Comparison of ENCODE assay signal across 9 cellular contexts in the genomic region with DNA sequence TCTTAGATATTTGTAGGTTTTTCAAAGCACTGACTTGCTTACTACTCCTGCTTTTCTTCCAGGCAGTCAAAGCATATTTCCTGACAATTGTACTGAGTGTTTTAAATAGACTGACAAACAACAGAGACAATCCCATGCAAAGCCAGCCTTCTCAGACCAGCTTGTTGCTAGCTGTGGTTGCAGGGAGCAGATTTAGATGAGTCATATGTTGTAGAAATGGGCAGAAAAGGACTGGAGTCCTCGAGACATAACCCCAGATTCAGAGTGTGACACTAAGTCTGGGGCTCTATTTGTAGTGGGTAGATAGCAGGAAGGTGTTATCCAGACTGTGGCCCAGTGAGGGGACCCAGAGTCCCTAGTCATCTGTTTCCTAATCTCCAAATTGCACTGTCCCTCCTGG.
A peak's percentile ranks its signal among the peaks of the same experiment; 100 is the strongest.
DNase-seq lines count a peak whose midpoint lies in the region; ATAC-seq and TF ChIP-seq lines count a peak whose summit lies in the region.
"Had no signal": no experiment of that assay in that cellular context is flagged by ENCODE, and none has a peak within 500 bp of the region (broad histone marks: within the 10 kb centered on the region; RNA-seq: fewer than 3 reads in every experiment).

No MANE protein-coding gene starts in this region.

- H3K4me3 ChIP-seq in CD4-positive, CD25-positive, alpha-beta regulatory T cell (ENCODE audit: low read depth, low read length) = peak overlapping the region; percentile 66
- H3K4me3 ChIP-seq in gastrocnemius medialis = no peak overlapping the region
- H3K4me3 ChIP-seq: Peyer's patch had no signal

- no peaks in the 10 kb centered on the region for H3K36me3 ChIP-seq in CD4-positive, CD25-positive, alpha-beta regulatory T cell (ENCODE audit: control insufficient read depth, insufficient read depth, low read length)
- H3K36me3 ChIP-seq in gastrocnemius medialis = no peaks in the 10 kb centered on the region
- H3K36me3 ChIP-seq: Peyer's patch had no signal

- no peaks in the 10 kb centered on the region for H3K9me3 Mint-ChIP-seq in CD4-positive, CD25-positive, alpha-beta regulatory T cell
- no peaks in the 10 kb centered on the region for H3K9me3 Mint-ChIP-seq in activated T-helper 2 cell treated with anti-CD3 and anti-CD28 coated beads, Interferon-gamma antibody, Interleukin-2, Interleukin-4, amounts not matched to agents 10 μg/mL and 5 μg/mL and 100 μg/mL, durations not matched to agents 14 hours and 24 hours and 36 hours
- H3K9me3 Mint-ChIP-seq in memory B cell = no peaks in the 10 kb centered on the region

- peak overlapping the region; percentile 60 for H3K27ac ChIP-seq in CD4-positive, CD25-positive, alpha-beta regulatory T cell (ENCODE audit: insufficient read depth, low read length, poor library complexity, severe bottlenecking)
- H3K27ac ChIP-seq in gastrocnemius medialis = no peak overlapping the region

- no peak for TF ChIP-seq CTCF in gastrocnemius medialis (IDR thresholded peaks at IDR 0.05 in 4 of 5, conservative IDR thresholded peaks at IDR 0.05 in 1 of 5)

- intact Hi-C loops in activated T-helper 2 cell treated with anti-CD3 and anti-CD28 coated beads, Interferon-gamma antibody, Interleukin-2, Interleukin-4, amounts not matched to agents 10 μg/mL and 5 μg/mL and 100 μg/mL, durations not matched to agents 14 hours and 24 hours and 36 hours (cut with micrococcal nuclease) = loop anchor here (5.0 to 10.0 kb wide), 4 partner anchors 182 to 456 kb away; no protein-coding TSS in a partner anchor
- intact Hi-C loops in gastrocnemius medialis (cut with DNase I; ENCODE audit: low total_unique reads) = no loop called here

- H3K27me3 ChIP-seq in CD4-positive, CD25-positive, alpha-beta regulatory T cell (ENCODE audit: control insufficient read depth, insufficient read depth, low read length) = no peaks in the 10 kb centered on the region
- no peaks in the 10 kb centered on the region for H3K27me3 ChIP-seq in gastrocnemius medialis
- H3K27me3 ChIP-seq: Peyer's patch had no signal

- H3K9me3 ChIP-seq in CD4-positive, CD25-positive, alpha-beta regulatory T cell (ENCODE audit: control insufficient read depth in 2 of 2, low read length in 2 of 2) = no peaks in the 10 kb centered on the region
- no peaks in the 10 kb centered on the region for H3K9me3 ChIP-seq in gastrocnemius medialis
- H3K9me3 ChIP-seq: Peyer's patch had no signal

- H3K4me1 Mint-ChIP-seq in CD4-positive, CD25-positive, alpha-beta regulatory T cell = peaks cover 0 to 28% (median 10%) of the 10 kb centered on the region in 4 donors
- H3K4me1 Mint-ChIP-seq in activated T-helper 2 cell treated with anti-CD3 and anti-CD28 coated beads, Interferon-gamma antibody, Interleukin-2, Interleukin-4, amounts not matched to agents 10 μg/mL and 5 μg/mL and 100 μg/mL, durations not matched to agents 14 hours and 24 hours and 36 hours (ENCODE audit: low read depth) = peaks cover 10% of the 10 kb centered on the region
- H3K4me1 Mint-ChIP-seq in memory B cell = peaks cover 12% of the 10 kb centered on the region

- TF ChIP-seq POLR2A in gastrocnemius medialis (IDR thresholded peaks at IDR 0.05) = no peak

- peak in 1 of 3 donors; percentile 75 for DNase-seq in CD4-positive, CD25-positive, alpha-beta regulatory T cell
- DNase-seq in activated T-helper 2 cell treated with anti-CD3 and anti-CD28 coated beads, Interferon-gamma antibody, Interleukin-2, Interleukin-4, amounts not matched to agents 10 μg/mL and 5 μg/mL and 100 μg/mL, durations not matched to agents 14 hours and 24 hours and 36 hours (ENCODE audit: low spot score) = no peak
- DNase-seq in memory B cell (ENCODE audit: low spot score in 2 of 2) (no peak), NCI-H187 treated with DMSO at 0.1 percent for 48 hours (lab: John Stamatoyannopoulos, UW) (no peak), DMS114 treated with DMSO at 0.1 percent for 48 hours (lab: John Stamatoyannopoulos, UW; ENCODE audit: unreplicated experiment) (no peak), gastrocnemius medialis (no peak)

- no peaks in the 10 kb centered on the region for H3K27me3 Mint-ChIP-seq in CD4-positive, CD25-positive, alpha-beta regulatory T cell
- no peaks in the 10 kb centered on the region for H3K27me3 Mint-ChIP-seq in activated T-helper 2 cell treated with anti-CD3 and anti-CD28 coated beads, Interferon-gamma antibody, Interleukin-2, Interleukin-4, amounts not matched to agents 10 μg/mL and 5 μg/mL and 100 μg/mL, durations not matched to agents 14 hours and 24 hours and 36 hours (ENCODE audit: low read depth)
- no peaks in the 10 kb centered on the region for H3K27me3 Mint-ChIP-seq in memory B cell

- H3K36me3 Mint-ChIP-seq in CD4-positive, CD25-positive, alpha-beta regulatory T cell = no peaks in the 10 kb centered on the region
- peaks cover 17% of the 10 kb centered on the region for H3K36me3 Mint-ChIP-seq in activated T-helper 2 cell treated with anti-CD3 and anti-CD28 coated beads, Interferon-gamma antibody, Interleukin-2, Interleukin-4, amounts not matched to agents 10 μg/mL and 5 μg/mL and 100 μg/mL, durations not matched to agents 14 hours and 24 hours and 36 hours (ENCODE audit: low read depth)
- no peaks in the 10 kb centered on the region for H3K36me3 Mint-ChIP-seq in memory B cell

- in situ Hi-C loops in gastrocnemius medialis (cut with MboI; ENCODE audit: low sequenced_read_pairs in 4 of 4) = no loop called here

- ATAC-seq in CD4-positive, CD25-positive, alpha-beta regulatory T cell (ENCODE audit: low read depth in 2 of 2) = peak; percentile 57 to 67
- ATAC-seq in HG02678 (IDR thresholded peaks at IDR 0.05; ENCODE audit: unreplicated experiment) = peak; percentile 30
- no peak for ATAC-seq in memory B cell (ENCODE audit: low read depth)
- ATAC-seq in HG03135 (IDR thresholded peaks at IDR 0.05; ENCODE audit: unreplicated experiment) = no peak
- ATAC-seq in gastrocnemius medialis = no peak

- peaks cover 55% of the 10 kb centered on the region for H3K4me1 ChIP-seq in CD4-positive, CD25-positive, alpha-beta regulatory T cell (ENCODE audit: control insufficient read depth, insufficient read depth, low read length, poor library complexity, severe bottlenecking)
- no peaks in the 10 kb centered on the region for H3K4me1 ChIP-seq in gastrocnemius medialis

- peak overlapping the region in 3 of 4 donors; percentile 37 to 88 (median 81) for H3K4me3 Mint-ChIP-seq in CD4-positive, CD25-positive, alpha-beta regulatory T cell
- H3K4me3 Mint-ChIP-seq in activated T-helper 2 cell treated with anti-CD3 and anti-CD28 coated beads, Interferon-gamma antibody, Interleukin-2, Interleukin-4, amounts not matched to agents 10 μg/mL and 5 μg/mL and 100 μg/mL, durations not matched to agents 14 hours and 24 hours and 36 hours (ENCODE audit: low read depth) = peak overlapping the region; percentile 45
- H3K4me3 Mint-ChIP-seq in memory B cell = no peak overlapping the region

- H3K27ac Mint-ChIP-seq in CD4-positive, CD25-positive, alpha-beta regulatory T cell = peak overlapping the region in 2 of 3 donors; percentile 92 to 98
- H3K27ac Mint-ChIP-seq in activated T-helper 2 cell treated with anti-CD3 and anti-CD28 coated beads, Interferon-gamma antibody, Interleukin-2, Interleukin-4, amounts not matched to agents 10 μg/mL and 5 μg/mL and 100 μg/mL, durations not matched to agents 14 hours and 24 hours and 36 hours = no peak overlapping the region
- H3K27ac Mint-ChIP-seq in memory B cell = peak overlapping the region; percentile 78

Comparison
In these comparisons a context has a peak if more than half of its experiments do, and no peak if none do; other contexts are left out.
1. ATAC-seq: peak in CD4-positive, CD25-positive, alpha-beta regulatory T cell (2 of 2) and HG02678 (single experiment); none in memory B cell (single experiment), HG03135 (single experiment) and gastrocnemius medialis (0 of 2).